In the genomic region with DNA sequence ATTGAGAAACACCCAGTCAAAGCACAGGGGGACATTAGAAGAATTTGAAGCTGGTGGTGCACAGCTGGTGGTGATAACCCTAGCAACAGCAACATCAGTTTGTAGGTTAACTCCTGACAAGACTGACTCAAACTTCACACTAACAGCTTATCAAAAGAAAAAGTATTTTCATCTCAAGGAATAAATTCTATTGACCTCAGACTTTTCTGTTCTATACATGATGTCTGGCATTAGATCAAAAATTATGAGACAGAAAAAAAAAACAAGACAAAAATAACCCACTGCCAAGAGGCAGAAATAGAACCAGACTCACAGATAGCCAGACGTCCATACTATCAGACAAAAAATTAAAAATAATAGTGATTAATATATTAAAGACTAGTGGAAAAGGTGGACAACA, we compare ENCODE assay signal across 21 cellular contexts.
DNase-seq lines count a peak whose midpoint lies in the region; ATAC-seq and TF ChIP-seq lines count a peak whose summit lies in the region.
"Had no signal": no experiment of that assay in that cellular context is flagged by ENCODE, and none has a peak within 500 bp of the region (broad histone marks: within the 10 kb centered on the region; RNA-seq: fewer than 3 reads in every experiment).

No MANE protein-coding gene starts in this region.

- H3K9me3 ChIP-seq in body of pancreas = no peaks in the 10 kb centered on the region
- H3K9me3 ChIP-seq: BE2C had no signal

- peaks cover 15% of the 10 kb centered on the region for H3K4me1 ChIP-seq in body of pancreas

- no peak overlapping the region for H3K27ac ChIP-seq in body of pancreas

- H3K9me3 Mint-ChIP-seq in HFFc6 (no peaks in the 10 kb centered on the region), chondrocyte (ENCODE audit: low read depth) (peaks cover 9% of the 10 kb centered on the region), osteocyte (ENCODE audit: unreplicated experiment) (no peaks in the 10 kb centered on the region)

- H3K4me3 ChIP-seq in body of pancreas = no peak overlapping the region
- H3K4me3 ChIP-seq: GM12878 had no signal

- TF ChIP-seq POLR2A in body of pancreas (IDR thresholded peaks at IDR 0.05) = no peak

- no peak overlapping the region for H3K4me3 Mint-ChIP-seq in HFFc6
- H3K4me3 Mint-ChIP-seq in chondrocyte (ENCODE audit: unreplicated experiment) = no peak overlapping the region
- H3K4me3 Mint-ChIP-seq in osteocyte (ENCODE audit: unreplicated experiment) = no peak overlapping the region
- H3K4me3 Mint-ChIP-seq: CD4-positive, CD25-positive, alpha-beta regulatory T cell; CD8-positive, alpha-beta memory T cell had no signal

- intact Hi-C loops in body of pancreas (cut with DNase I) = no loop called here

- H3K36me3 ChIP-seq in body of pancreas (replicated peaks in 1 of 2; ENCODE audit: insufficient read depth in 1 of 2, low read depth in 2 of 2) = no peaks in the 10 kb centered on the region
- H3K36me3 ChIP-seq: BE2C had no signal

- ATAC-seq in body of pancreas (no peak), HG02623 (IDR thresholded peaks at IDR 0.05; ENCODE audit: unreplicated experiment) (no peak)
- ATAC-seq: GM12878, HCT116, HepG2 had no signal

- 57 to 63% methylated on average over 1 of the region's 1 CpG for WGBS in body of pancreas, 2 donors

- no peaks in the 10 kb centered on the region for H3K27me3 ChIP-seq in body of pancreas
- H3K27me3 ChIP-seq: BE2C had no signal

- H3K4me1 Mint-ChIP-seq in HFFc6 (ENCODE audit: low read depth) (peaks cover 49% of the 10 kb centered on the region), chondrocyte (ENCODE audit: low read depth) (peaks cover 51% of the 10 kb centered on the region), osteocyte (ENCODE audit: unreplicated experiment) (peaks cover 44% of the 10 kb centered on the region)

- DNase-seq in HFFc6 (no peak), chondrocyte (ENCODE audit: low spot score) (no peak), osteocyte (ENCODE audit: extremely low spot score, unreplicated experiment) (no peak), hypothalamus (lab: John Stamatoyannopoulos, UW) (no peak), body of pancreas (no peak)
- DNase-seq: ACHN; BE2C; C1 segment of cervical spinal cord; CD4-positive, CD25-positive, alpha-beta regulatory T cell; CD8-positive, alpha-beta memory T cell; COR-L47; DMS 273 treated with DMSO at 0.1 percent for 48 hours; DMS53; DND-41; EL; GOT3; H7 had no signal

- H3K27me3 Mint-ChIP-seq in HFFc6 (ENCODE audit: insufficient read depth) (no peaks in the 10 kb centered on the region; the same call in 1 of the 2 replicates), chondrocyte (ENCODE audit: low read depth) (no peaks in the 10 kb centered on the region), osteocyte (ENCODE audit: unreplicated experiment) (no peaks in the 10 kb centered on the region)

- H3K27ac Mint-ChIP-seq in HFFc6 = peak overlapping the region; percentile 15; the same call in 1 of the 2 replicates
- peak overlapping the region; percentile 42 for H3K27ac Mint-ChIP-seq in chondrocyte (ENCODE audit: unreplicated experiment)
- peak overlapping the region; percentile 67 for H3K27ac Mint-ChIP-seq in osteocyte (ENCODE audit: unreplicated experiment)
- H3K27ac Mint-ChIP-seq: CD4-positive, CD25-positive, alpha-beta regulatory T cell; CD8-positive, alpha-beta memory T cell had no signal

- H3K36me3 Mint-ChIP-seq in HFFc6 (ENCODE audit: low read depth) (peaks cover 3% of the 10 kb centered on the region), chondrocyte (ENCODE audit: low read depth) (peaks cover 3% of the 10 kb centered on the region), osteocyte (ENCODE audit: unreplicated experiment) (no peaks in the 10 kb centered on the region)
- H3K36me3 Mint-ChIP-seq: CD4-positive, CD25-positive, alpha-beta regulatory T cell had no signal

- TF ChIP-seq CTCF in HFFc6 (IDR thresholded peaks at IDR 0.05) (no peak), chondrocyte (IDR thresholded peaks at IDR 0.05) (no peak), osteocyte (IDR thresholded peaks at IDR 0.05) (no peak), body of pancreas (IDR thresholded peaks at IDR 0.05) (no peak)

Comparison
In these comparisons a context has a peak if more than half of its experiments do, and no peak if none do; other contexts are left out.
1. H3K27ac Mint-ChIP-seq: peak in every context shown above with its lines; median percentile 67 in osteocyte; 42 in chondrocyte; 15 in HFFc6.